In the genomic region with DNA sequence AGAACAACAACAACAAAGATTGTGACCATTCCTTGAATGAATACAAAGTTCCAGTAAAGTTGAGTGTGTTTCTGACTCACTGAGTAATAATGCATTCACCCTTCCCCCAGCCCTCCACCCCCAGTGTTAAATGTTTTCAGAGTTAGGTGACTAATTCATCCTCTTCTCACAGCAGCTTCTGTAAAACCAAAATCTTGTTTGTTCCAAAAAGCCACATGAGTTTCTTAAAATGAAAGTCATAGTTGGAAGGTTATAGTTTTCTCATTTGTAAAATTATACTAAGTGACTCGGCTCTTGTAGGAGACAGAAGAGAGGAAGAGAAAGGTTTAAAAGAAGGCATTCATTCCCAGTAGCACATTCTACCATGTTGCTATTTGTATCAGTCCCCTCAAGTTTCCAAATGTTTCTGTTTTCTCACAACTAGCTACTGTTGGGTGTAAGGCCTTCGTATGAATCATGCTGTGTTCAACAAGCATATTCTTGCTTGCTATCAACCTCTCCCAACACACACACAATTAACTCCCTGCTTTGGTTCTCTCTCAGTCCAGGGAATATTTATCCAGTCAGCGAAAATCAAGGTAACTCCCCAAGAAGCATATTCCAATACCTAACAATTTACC, we compare ENCODE assay signal across 8 cellular contexts.
A peak's percentile ranks its signal among the peaks of the same experiment; 100 is the strongest.
DNase-seq lines count a peak whose midpoint lies in the region; ATAC-seq and TF ChIP-seq lines count a peak whose summit lies in the region.

No MANE protein-coding gene starts in this region.

- no peaks in the 10 kb centered on the region for H3K27me3 Mint-ChIP-seq in activated CD8-positive, alpha-beta T cell treated with anti-CD3 and anti-CD28 coated beads for 36 hours

- peaks cover 46% of the 10 kb centered on the region for H3K4me1 Mint-ChIP-seq in activated CD8-positive, alpha-beta T cell treated with anti-CD3 and anti-CD28 coated beads for 36 hours (ENCODE audit: low read depth)

- CTCF ChIA-PET in activated CD8-positive, alpha-beta T cell treated with anti-CD3 and anti-CD28 coated beads for 36 hours (lab: Charles Lee), result interaction anchor here (1.1 to 1.4 kb wide), 2 partner anchors 29 to 122 kb away, joined by 3 to 6 read pairs; no protein-coding TSS in a partner anchor

- peaks cover 26% of the 10 kb centered on the region for H3K36me3 Mint-ChIP-seq in activated CD8-positive, alpha-beta T cell treated with anti-CD3 and anti-CD28 coated beads for 36 hours (ENCODE audit: low read depth)

- H3K27me3 ChIP-seq in foreskin keratinocyte, result no peaks in the 10 kb centered on the region

- H3K4me3 Mint-ChIP-seq in activated CD8-positive, alpha-beta T cell treated with anti-CD3 and anti-CD28 coated beads for 36 hours, result peak overlapping the region; percentile 47

- ATAC-seq in GM19043 (IDR thresholded peaks at IDR 0.05; ENCODE audit: low read depth, unreplicated experiment) (peak; percentile 50), HG03354 (IDR thresholded peaks at IDR 0.05; ENCODE audit: poor library complexity, severe bottlenecking, unreplicated experiment) (peak; percentile 57), foreskin keratinocyte (peak; percentile 89)
- ATAC-seq in activated CD8-positive, alpha-beta T cell treated with anti-CD3 and anti-CD28 coated beads for 36 hours, result peak; percentile 88

- H3K27ac ChIP-seq in foreskin keratinocyte, result peak overlapping the region; percentile 81

- intact Hi-C loops in activated CD8-positive, alpha-beta T cell treated with anti-CD3 and anti-CD28 coated beads for 36 hours (cut with micrococcal nuclease), result loop anchor here (2.0 to 5.0 kb wide), 3 partner anchors 62 to 138 kb away; no protein-coding TSS in a partner anchor

- TF ChIP-seq CTCF in activated CD8-positive, alpha-beta T cell treated with anti-CD3 and anti-CD28 coated beads for 36 hours (IDR thresholded peaks at IDR 0.05), result no peak
- no peak for TF ChIP-seq CTCF in foreskin keratinocyte (conservative IDR thresholded peaks at IDR 0.05)

- H3K4me1 ChIP-seq in foreskin keratinocyte, result peaks cover 43% of the 10 kb centered on the region

- in situ Hi-C loops in ACHN (cut with HindIII; ENCODE audit: low pct_ligation_motif_present, low pct_unique_long_range_greater_than_20kb, low sequenced_read_pairs), result no loop called here

- POLR2A ChIA-PET in activated CD8-positive, alpha-beta T cell treated with anti-CD3 and anti-CD28 coated beads for 36 hours (lab: Charles Lee), result interaction anchor here (0.9 to 1.7 kb wide), 3 partner anchors 58 to 74 kb away, joined by 3 to 4 read pairs (median 3); no protein-coding TSS in a partner anchor

- no peaks in the 10 kb centered on the region for H3K9me3 Mint-ChIP-seq in activated CD8-positive, alpha-beta T cell treated with anti-CD3 and anti-CD28 coated beads for 36 hours

- H3K27ac Mint-ChIP-seq in activated CD8-positive, alpha-beta T cell treated with anti-CD3 and anti-CD28 coated beads for 36 hours, result peak overlapping the region; percentile 96

- peak; percentile 83 for DNase-seq in ACHN
- peak; percentile 92 for DNase-seq in activated CD8-positive, alpha-beta T cell treated with anti-CD3 and anti-CD28 coated beads for 36 hours
- DNase-seq in foreskin keratinocyte, result peak; percentile 92 to 95
- DNase-seq in stimulated activated CD4-positive, alpha-beta T cell treated with anti-CD3 and anti-CD28 coated beads, TNF-alpha, amount 100 ng/mL, for 4 hours (ENCODE audit: low read depth in 3 of 3), result peak; percentile 12 to 37 (median 13)
- DNase-seq in DMS153 (lab: John Stamatoyannopoulos, UW), result no peak
- no peak for DNase-seq in NCI-H146 treated with DMSO at 0.1 percent for 48 hours (lab: John Stamatoyannopoulos, UW; ENCODE audit: unreplicated experiment)

Comparison
In these comparisons a context has a peak if more than half of its experiments do, and no peak if none do; other contexts are left out.
1. DNase-seq: peak in ACHN (single experiment), activated CD8-positive, alpha-beta T cell treated with anti-CD3 and anti-CD28 coated beads for 36 hours (single experiment), foreskin keratinocyte (2 of 2) and stimulated activated CD4-positive, alpha-beta T cell treated with anti-CD3 and anti-CD28 coated beads, TNF-alpha, amount 100 ng/mL, for 4 hours (3 of 3); none in DMS153 (single experiment) and NCI-H146 treated with DMSO at 0.1 percent for 48 hours (single experiment).
2. Peak in every context shown above with its lines, with median percentiles within 50 percentile points of each other: ATAC-seq.